In genomic region chr16:75761111-75761510, GRCh38 we compare ENCODE assay signal across 15 cellular contexts. TPM values are rescaled to one million over a fixed set of nuclear protein-coding genes. Genes with fewer than 3 reads are reported as not detected.
DNase-seq lines count a peak whose midpoint lies in the region; ATAC-seq and TF ChIP-seq lines count a peak whose summit lies in the region.
"Had no signal": no experiment of that assay in that cellular context is flagged by ENCODE, and none has a peak within 500 bp of the region (broad histone marks: within the 10 kb centered on the region; RNA-seq: fewer than 3 reads in every experiment).

No MANE protein-coding gene starts in this region.

- H3K9me3 ChIP-seq in BLaER1 treated with 17β-estradiol and CSF1 and Interleukin-3, amounts not matched to agents 10 nM and 100 nM (replicated peaks in 1 of 11), result no peaks in the 10 kb centered on the region
- no peaks in the 10 kb centered on the region for H3K9me3 ChIP-seq in heart left ventricle

- H4K20me1 ChIP-seq in BLaER1 treated with 17β-estradiol and CSF1 and Interleukin-3, amounts not matched to agents 10 nM and 100 nM, result no peaks in the 10 kb centered on the region

- TF ChIP-seq CTCF in heart left ventricle (IDR thresholded peaks at IDR 0.05), result no peak

- no peak overlapping the region for H3K9ac ChIP-seq in BLaER1 treated with 17β-estradiol and CSF1 and Interleukin-3, amounts not matched to agents 10 nM and 100 nM

- no peak overlapping the region for H3K4me3 ChIP-seq in BLaER1 treated with 17β-estradiol and CSF1 and Interleukin-3, amounts not matched to agents 10 nM and 100 nM
- H3K4me3 ChIP-seq in heart left ventricle, result no peak overlapping the region

- intact Hi-C loops in posterior cingulate gyrus (cut with DNase I) (loop anchor here (5.0 to 10.0 kb wide), 3 partner anchors 194 to 566 kb away; partner anchors contain the start of gene GABARAPL2), heart left ventricle (cut with DNase I) (loop anchor here in 9 of 10 donors (5.0 to 10.0 kb wide), 10 partner anchors 106 to 566 kb away; partner anchors contain the start of genes ADAT1 (in 2 of the 9), KARS1 (in 2 of the 9) and TERF2IP (in 2 of the 9))

- H3K27me3 ChIP-seq in BLaER1 treated with 17β-estradiol and CSF1 and Interleukin-3, amounts not matched to agents 10 nM and 100 nM, result no peaks in the 10 kb centered on the region
- H3K27me3 ChIP-seq in heart left ventricle, result no peaks in the 10 kb centered on the region

- no peaks in the 10 kb centered on the region for H3K36me3 ChIP-seq in BLaER1 treated with 17β-estradiol and CSF1 and Interleukin-3, amounts not matched to agents 10 nM and 100 nM
- H3K36me3 ChIP-seq in heart left ventricle, result no peaks in the 10 kb centered on the region

- H3K4me1 ChIP-seq in BLaER1 treated with 17β-estradiol and CSF1 and Interleukin-3, amounts not matched to agents 10 nM and 100 nM, result peaks cover 19 to 32% (median 24%) of the 10 kb centered on the region in 10 experiments
- H3K4me1 ChIP-seq in heart left ventricle, result peaks cover 0 to 3% (median 0%) of the 10 kb centered on the region in 12 donors

- peak overlapping the region; percentile 35 to 79 (median 48); a peak in 19 of 22 replicates for H3K4me2 ChIP-seq in BLaER1 treated with 17β-estradiol and CSF1 and Interleukin-3, amounts not matched to agents 10 nM and 100 nM

- TF ChIP-seq POLR2A in heart left ventricle (IDR thresholded peaks at IDR 0.05), result no peak

- H3K27ac ChIP-seq in BLaER1 treated with 17β-estradiol and CSF1 and Interleukin-3, amounts not matched to agents 10 nM and 100 nM, result peak overlapping the region in 2 of 11 experiments; percentile 9 to 18; a peak in 1 of 22 replicates
- no peak overlapping the region for H3K27ac ChIP-seq in heart left ventricle

- ATAC-seq in GM19043 (IDR thresholded peaks at IDR 0.05; ENCODE audit: low read depth, unreplicated experiment), result peak; percentile 9
- peak; percentile 20 for ATAC-seq in HG02938 (IDR thresholded peaks at IDR 0.05; ENCODE audit: unreplicated experiment)
- no peak for ATAC-seq in heart left ventricle
- ATAC-seq: esophagus mucosa, HCT116 had no signal

- DNase-seq in RPMI7951 (ENCODE audit: low read depth) (peak; percentile 60), NCI-H2171 (lab: John Stamatoyannopoulos, UW) (no peak), posterior cingulate gyrus (no peak), GDM1 (lab: John Stamatoyannopoulos, UW) (no peak), heart left ventricle (no peak)
- DNase-seq: activated naive CD8-positive, alpha-beta T cell treated with anti-CD3 and anti-CD28 coated beads, Interleukin-2, amount 10 ng/mL, durations not matched to agents 7 days and 5 days; mesenchymal stem cell; NCI-H1694; SW 1271 had no signal

- WGBS in heart left ventricle, 4 donors, result 71 to 81% (median 75%) methylated on average over 7 of the region's 7 CpGs

RNA-seq across cellular contexts. Expression of gene CPHXL, which starts 34.8 kb away (rescaled TPM):
- total RNA-seq in RPMI7951 (2014; rRNA removed; shearing (Covaris generic)), result not detected in 2 replicates
- not detected for total RNA-seq in heart left ventricle
- polyA plus RNA-seq in heart left ventricle, result not detected
- total RNA-seq: activated naive CD8-positive, alpha-beta T cell treated with anti-CD3 and anti-CD28 coated beads, Interleukin-2, amount 10 ng/mL, durations not matched to agents 7 days and 5 days; esophagus mucosa; urinary bladder had no signal
- polyA plus RNA-seq: urinary bladder had no signal

RNA-seq across cellular contexts. Expression of gene DUXB, which starts 59.9 kb away (rescaled TPM):
- not detected in 2 replicates for total RNA-seq in RPMI7951 (2014; rRNA removed; shearing (Covaris generic))
- not detected for total RNA-seq in heart left ventricle
- not detected for polyA plus RNA-seq in heart left ventricle
- total RNA-seq: activated naive CD8-positive, alpha-beta T cell treated with anti-CD3 and anti-CD28 coated beads, Interleukin-2, amount 10 ng/mL, durations not matched to agents 7 days and 5 days; esophagus mucosa; urinary bladder had no signal
- polyA plus RNA-seq: urinary bladder had no signal

Comparison
In these comparisons a context has a peak if more than half of its experiments do, and no peak if none do; other contexts are left out.
1. ATAC-seq: peak in GM19043 (single experiment) and HG02938 (single experiment); none in heart left ventricle (0 of 4).